ENCODE assay signal across 8 cellular contexts in the genomic region with DNA sequence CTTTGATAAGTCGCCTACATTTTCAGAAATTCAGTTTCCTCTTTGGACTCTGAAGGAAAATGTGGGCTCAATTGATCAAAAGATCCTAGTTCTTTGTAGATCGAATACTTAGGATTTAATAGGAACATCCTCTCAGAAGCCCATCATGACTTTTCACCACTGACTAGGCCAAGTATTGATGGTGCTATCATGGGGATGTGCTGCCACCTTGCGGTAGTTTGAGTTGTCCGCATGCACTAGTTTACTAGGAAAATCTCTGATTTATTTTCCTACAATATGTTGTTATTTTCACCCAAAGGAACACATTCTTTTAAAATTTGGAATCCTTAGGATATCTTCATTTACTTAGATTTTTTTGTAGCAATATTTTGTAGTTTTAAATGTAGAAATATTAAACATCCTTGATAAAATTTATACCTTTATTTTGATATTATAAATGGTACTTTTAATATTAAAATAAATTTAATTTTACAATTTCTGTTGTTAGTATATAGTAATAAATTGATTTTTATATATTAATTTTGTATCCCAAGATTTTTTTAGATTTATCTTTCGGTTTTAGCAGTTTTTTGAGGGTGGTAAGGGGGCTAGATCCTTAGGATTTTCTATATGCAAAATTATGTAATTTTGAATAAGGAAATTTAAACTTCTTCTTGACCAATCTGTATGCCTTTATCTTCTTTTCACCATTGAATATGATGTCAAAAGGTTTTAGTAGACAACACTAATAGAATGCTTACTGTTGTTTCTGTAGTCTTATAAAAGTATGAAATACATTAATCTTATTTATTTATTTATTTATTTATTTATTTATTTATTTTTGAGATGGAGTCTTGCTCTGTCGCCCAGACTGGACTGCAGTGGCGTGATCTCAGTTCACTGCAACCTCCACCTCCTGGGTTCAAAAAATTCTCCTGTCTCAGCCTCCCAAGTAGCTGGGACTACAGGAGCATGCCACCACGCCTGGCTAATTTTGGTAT. TPM values are rescaled to one million over a fixed set of nuclear protein-coding genes. Genes with fewer than 3 reads are reported as not detected.
DNase-seq lines count a peak whose midpoint lies in the region; ATAC-seq and TF ChIP-seq lines count a peak whose summit lies in the region.

No MANE protein-coding gene starts in this region.

- intact Hi-C loops in activated CD4-positive, alpha-beta memory T cell treated with anti-CD3 and anti-CD28 coated beads for 36 hours (cut with micrococcal nuclease): loop anchor here (1.0 to 10.0 kb wide), 5 partner anchors 69 to 469 kb away; no protein-coding TSS in a partner anchor

- POLR2A ChIA-PET in activated CD4-positive, alpha-beta memory T cell treated with anti-CD3 and anti-CD28 coated beads for 36 hours (lab: Charles Lee): interaction anchor here (0.6 to 1.3 kb wide), 2 partner anchors 76 to 349 kb away, joined by 3 read pairs; no protein-coding TSS in a partner anchor

- no peak overlapping the region for H3K4me3 Mint-ChIP-seq in activated CD4-positive, alpha-beta memory T cell treated with anti-CD3 and anti-CD28 coated beads for 36 hours

- H3K27ac Mint-ChIP-seq in activated CD4-positive, alpha-beta memory T cell treated with anti-CD3 and anti-CD28 coated beads for 36 hours: no peak overlapping the region

- peaks cover 21% of the 10 kb centered on the region for H3K27me3 Mint-ChIP-seq in activated CD4-positive, alpha-beta memory T cell treated with anti-CD3 and anti-CD28 coated beads for 36 hours

- no peaks in the 10 kb centered on the region for H3K9me3 Mint-ChIP-seq in activated CD4-positive, alpha-beta memory T cell treated with anti-CD3 and anti-CD28 coated beads for 36 hours

- TF ChIP-seq CTCF in GM10266 (IDR thresholded peaks at IDR 0.05; ENCODE audit: control insufficient read depth, insufficient read depth, low read depth, missing control alignments): peak; percentile 85

- ATAC-seq in HG03342 (IDR thresholded peaks at IDR 0.05; ENCODE audit: unreplicated experiment): peak; percentile 63
- ATAC-seq in HG03457 (IDR thresholded peaks at IDR 0.05; ENCODE audit: unreplicated experiment): no peak

- DNase-seq in GM10266 (ENCODE audit: extremely low spot score) (peak; percentile 42), NCI-H748 (lab: John Stamatoyannopoulos, UW; ENCODE audit: unreplicated experiment) (peak; percentile 78), ecto neural progenitor cell (ENCODE audit: low spot score) (peak; percentile 83), medulla oblongata (ENCODE audit: extremely low spot score) (peak; percentile 88)
- DNase-seq in activated CD4-positive, alpha-beta memory T cell treated with anti-CD3 and anti-CD28 coated beads for 36 hours: peak; percentile 84
- peak; percentile 55 for DNase-seq in stimulated activated CD8-positive, alpha-beta memory T cell treated with anti-CD3 and anti-CD28 coated beads, Interleukin-15, amount 100 ng/mL, for 24 hours (ENCODE audit: low read depth)

- CTCF ChIA-PET in activated CD4-positive, alpha-beta memory T cell treated with anti-CD3 and anti-CD28 coated beads for 36 hours (lab: Charles Lee): interaction anchor here (0.6 to 17.6 kb wide), 44 partner anchors 8 to 549 kb away, joined by 3 to 697 read pairs (median 8); partner anchors contain the start of genes MUCL1 and TESPA1

- H3K36me3 Mint-ChIP-seq in activated CD4-positive, alpha-beta memory T cell treated with anti-CD3 and anti-CD28 coated beads for 36 hours: no peaks in the 10 kb centered on the region

- H3K4me1 Mint-ChIP-seq in activated CD4-positive, alpha-beta memory T cell treated with anti-CD3 and anti-CD28 coated beads for 36 hours (ENCODE audit: low read depth): peaks cover 4% of the 10 kb centered on the region

RNA-seq across cellular contexts. Expression of gene OR9K2, which starts 52.9 kb away (rescaled TPM):
- total RNA-seq in activated CD4-positive, alpha-beta memory T cell treated with anti-CD3 and anti-CD28 coated beads for 36 hours: not detected

RNA-seq across cellular contexts. Expression of gene NEUROD4, which starts 53.6 kb away (rescaled TPM):
- not detected for total RNA-seq in activated CD4-positive, alpha-beta memory T cell treated with anti-CD3 and anti-CD28 coated beads for 36 hours
